Comparison of ENCODE assay signal across 9 cellular contexts in the genomic region with DNA sequence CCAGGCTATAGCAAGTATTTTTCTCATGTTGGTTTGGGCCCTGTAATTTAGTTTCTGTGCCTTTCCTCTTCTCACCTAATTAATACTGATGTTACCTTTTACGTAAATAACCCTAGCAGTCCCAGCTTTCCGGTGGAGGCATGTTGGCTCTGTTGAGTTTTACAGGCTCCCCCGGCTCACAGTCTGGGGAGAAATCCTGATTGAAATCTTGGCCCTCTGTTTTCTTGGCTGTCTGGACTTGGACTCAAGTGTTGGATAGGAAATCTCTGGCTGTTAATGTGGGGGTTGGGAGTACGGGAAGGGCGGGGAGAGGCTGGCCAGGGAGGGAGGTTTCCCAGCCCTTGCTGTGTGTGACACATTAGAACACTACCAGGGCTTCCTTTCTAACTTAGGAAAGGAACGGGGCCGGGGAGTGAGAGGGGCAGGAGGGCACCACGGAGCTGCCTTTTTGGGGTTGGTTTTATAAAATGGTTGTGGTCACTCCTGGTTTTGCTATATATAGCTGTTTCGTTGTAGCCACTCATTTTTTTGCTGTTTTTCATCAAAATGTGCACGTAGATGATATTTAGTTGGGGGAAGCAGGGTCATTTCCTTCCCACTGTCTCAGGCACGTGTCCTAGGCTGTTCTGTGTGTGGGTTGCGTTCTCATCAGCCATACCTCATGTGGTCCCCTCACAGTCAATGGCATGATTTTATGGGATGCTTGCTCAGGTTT. TPM values are rescaled to one million over a fixed set of nuclear protein-coding genes. Genes with fewer than 3 reads are reported as not detected.
A peak's percentile ranks its signal among the peaks of the same experiment; 100 is the strongest.
DNase-seq lines count a peak whose midpoint lies in the region; ATAC-seq and TF ChIP-seq lines count a peak whose summit lies in the region.
"Had no signal": no experiment of that assay in that cellular context is flagged by ENCODE, and none has a peak within 500 bp of the region (broad histone marks: within the 10 kb centered on the region; RNA-seq: fewer than 3 reads in every experiment).

No MANE protein-coding gene starts in this region.

- H3K4me3 Mint-ChIP-seq in T-helper 2 cell treated with Interferon-gamma antibody and Interleukin-4, amounts not matched to agents 5 μg/mL and 100 μg/mL, for 36 hours, result no peak overlapping the region

- peak overlapping the region; percentile 22 for H3K4me3 ChIP-seq in brain microvascular endothelial cell (ENCODE audit: low read depth, low read length)
- no peak overlapping the region for H3K4me3 ChIP-seq in lower leg skin (ENCODE audit: low read depth, poor library complexity, severe bottlenecking)
- H3K4me3 ChIP-seq in upper lobe of left lung, result peak overlapping the region in 1 of 4 donors; percentile 10

- H3K9me3 Mint-ChIP-seq in T-helper 2 cell treated with Interferon-gamma antibody and Interleukin-4, amounts not matched to agents 5 μg/mL and 100 μg/mL, for 36 hours, result no peaks in the 10 kb centered on the region

- in situ Hi-C loops in brain microvascular endothelial cell (cut with HindIII; ENCODE audit: low pct_ligation_motif_present, low sequenced_read_pairs), result no loop called here

- no peaks in the 10 kb centered on the region for H3K9me3 ChIP-seq in upper lobe of left lung

- H3K4me1 Mint-ChIP-seq in T-helper 2 cell treated with Interferon-gamma antibody and Interleukin-4, amounts not matched to agents 5 μg/mL and 100 μg/mL, for 36 hours (ENCODE audit: low read depth), result no peaks in the 10 kb centered on the region

- H3K27ac ChIP-seq in brain microvascular endothelial cell, result peak overlapping the region; percentile 97
- H3K27ac ChIP-seq in upper lobe of left lung, result peak overlapping the region; percentile 35 to 82 (median 65)
- H3K27ac ChIP-seq: parathyroid adenoma had no signal

- H3K4me1 ChIP-seq in upper lobe of left lung, result peaks cover 38 to 49% (median 44%) of the 10 kb centered on the region in 4 donors

- H3K36me3 Mint-ChIP-seq in T-helper 2 cell treated with Interferon-gamma antibody and Interleukin-4, amounts not matched to agents 5 μg/mL and 100 μg/mL, for 36 hours (ENCODE audit: low read depth), result no peaks in the 10 kb centered on the region

- peak; percentile 35 for ATAC-seq in GM18868 (IDR thresholded peaks at IDR 0.05; ENCODE audit: unreplicated experiment)
- ATAC-seq in HG03565 (IDR thresholded peaks at IDR 0.05; ENCODE audit: unreplicated experiment), result peak; percentile 24
- ATAC-seq in upper lobe of left lung (ENCODE audit: low FRiP score in 2 of 2), result peak; percentile 77 to 81

- H3K27me3 ChIP-seq in brain microvascular endothelial cell (replicated peaks), result no peaks in the 10 kb centered on the region
- no peaks in the 10 kb centered on the region for H3K27me3 ChIP-seq in upper lobe of left lung

- no peak for TF ChIP-seq POLR2A in lower leg skin (IDR thresholded peaks at IDR 0.05)
- no peak for TF ChIP-seq POLR2A in upper lobe of left lung (IDR thresholded peaks at IDR 0.05)

- DNase-seq in brain microvascular endothelial cell, result peak; percentile 82
- DNase-seq in lower leg skin (ENCODE audit: low spot score in 2 of 2), result peak; percentile 71 to 92
- DNase-seq in upper lobe of left lung, result peak in 1 of 2 donors; percentile 84
- DNase-seq in activated T-cell treated with anti-CD3 and anti-CD28 coated beads, Interleukin-2, amount 50 U/mL, for 48 hours, result no peak
- DNase-seq in DMS153 (lab: John Stamatoyannopoulos, UW), result no peak
- DNase-seq in T-helper 2 cell treated with Interferon-gamma antibody and Interleukin-4, amounts not matched to agents 5 μg/mL and 100 μg/mL, for 36 hours (ENCODE audit: low spot score), result no peak

- peaks cover 15% of the 10 kb centered on the region for H3K27me3 Mint-ChIP-seq in T-helper 2 cell treated with Interferon-gamma antibody and Interleukin-4, amounts not matched to agents 5 μg/mL and 100 μg/mL, for 36 hours (ENCODE audit: low read depth)

- H3K27ac Mint-ChIP-seq in T-helper 2 cell treated with Interferon-gamma antibody and Interleukin-4, amounts not matched to agents 5 μg/mL and 100 μg/mL, for 36 hours, result no peak overlapping the region

- 18 to 25% methylated on average over 12 of the region's 12 CpGs for WGBS in lower leg skin, 2 donors
- 14 to 19% methylated on average over 12 of the region's 12 CpGs for WGBS in upper lobe of left lung, 2 donors

- H3K36me3 ChIP-seq in brain microvascular endothelial cell (replicated peaks), result peaks cover under 1% of the 10 kb centered on the region
- H3K36me3 ChIP-seq in upper lobe of left lung, result no peaks in the 10 kb centered on the region

- TF ChIP-seq EP300 in upper lobe of left lung (IDR thresholded peaks at IDR 0.05), result no peak

- intact Hi-C loops in lower leg skin (cut with DNase I; ENCODE audit: low total_unique reads), result loop anchor here (5.0 kb wide), 1 partner anchor 108 kb away; no protein-coding TSS in a partner anchor

- TF ChIP-seq CTCF in brain microvascular endothelial cell (IDR thresholded peaks at IDR 0.05; ENCODE audit: low read depth, low read length, missing control alignments) (no peak), lower leg skin (IDR thresholded peaks at IDR 0.05) (no peak), upper lobe of left lung (IDR thresholded peaks at IDR 0.05) (no peak)

RNA-seq across cellular contexts. Expression of a gene that starts 10.9 kb away (rescaled TPM):
- total RNA-seq in lower leg skin, result 100 to 1,000 TPM in 1 of 4 donors, 10 to 100 TPM in 3; 47.8 to 101 (median 64.5) TPM
- 100 to 1,000 TPM; 138 to 408 (median 156) TPM for total RNA-seq in upper lobe of left lung

Comparison
In these comparisons a context has a peak if more than half of its experiments do, and no peak if none do; other contexts are left out.
1. ATAC-seq: peak in every context shown above with its lines; median percentile 79 in upper lobe of left lung; 35 in GM18868; 24 in HG03565.
2. DNase-seq: peak in brain microvascular endothelial cell (single experiment) and lower leg skin (2 of 2); none in activated T-cell treated with anti-CD3 and anti-CD28 coated beads, Interleukin-2, amount 50 U/mL, for 48 hours (0 of 2), DMS153 (single experiment) and T-helper 2 cell treated with Interferon-gamma antibody and Interleukin-4, amounts not matched to agents 5 μg/mL and 100 μg/mL, for 36 hours (single experiment).